In the genomic region with DNA sequence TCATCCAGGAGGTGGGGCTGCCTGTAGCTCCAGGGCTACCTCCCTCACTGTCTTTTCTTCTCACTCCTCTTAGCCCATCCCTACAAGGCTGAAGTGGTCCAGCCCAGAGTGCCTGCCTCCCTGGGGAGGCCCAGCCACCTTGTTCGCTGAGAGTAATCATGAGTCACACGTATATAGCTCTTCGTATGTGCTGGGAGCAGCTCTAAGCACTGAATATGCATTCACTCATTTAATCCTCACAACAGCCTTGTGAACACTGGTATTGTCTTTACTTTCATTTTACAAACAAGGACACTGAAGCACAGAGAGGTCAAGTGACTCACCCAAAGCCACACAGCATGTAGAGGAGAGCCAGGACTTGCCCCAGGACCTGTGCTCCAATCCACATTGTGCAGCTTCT, we compare ENCODE assay signal across 9 cellular contexts. TPM values are rescaled to one million over a fixed set of nuclear protein-coding genes. Genes with fewer than 3 reads are reported as not detected.
DNase-seq lines count a peak whose midpoint lies in the region; ATAC-seq and TF ChIP-seq lines count a peak whose summit lies in the region.
"Had no signal": no experiment of that assay in that cellular context is flagged by ENCODE, and none has a peak within 500 bp of the region (broad histone marks: within the 10 kb centered on the region; RNA-seq: fewer than 3 reads in every experiment).

No MANE protein-coding gene starts in this region.

- no peak overlapping the region for H3K27ac ChIP-seq in adrenal gland

- H3K4me1 Mint-ChIP-seq in WTC11 = peaks cover 73% of the 10 kb centered on the region
- H3K4me1 Mint-ChIP-seq in effector memory CD8-positive, alpha-beta T cell (ENCODE audit: low read depth in 2 of 2) = peaks cover 70 to 76% of the 10 kb centered on the region in 2 donors

- ATAC-seq in WTC11 (no peak), GM19324 (IDR thresholded peaks at IDR 0.05; ENCODE audit: low FRiP score, unreplicated experiment) (no peak)
- ATAC-seq in effector memory CD8-positive, alpha-beta T cell (replicated peaks) = no peak
- peak; percentile 77 for ATAC-seq in stimulated activated naive CD8-positive, alpha-beta T cell treated with anti-CD3 and anti-CD28 coated beads, Interleukin-15, Interleukin-2, amounts not matched to agents 100 U/mL and 50 U/mL, for 24 hours

- peaks cover 11% of the 10 kb centered on the region for H3K9me3 Mint-ChIP-seq in WTC11
- no peaks in the 10 kb centered on the region for H3K9me3 Mint-ChIP-seq in effector memory CD8-positive, alpha-beta T cell
- H3K9me3 Mint-ChIP-seq: activated B cell treated with CpG ODN at 0.5 μM for 24 hours had no signal

- CTCF ChIA-PET in WTC11 (lab: Charles Lee) = interaction anchor here (3.4 kb wide), 1 partner anchor 51 kb away, joined by 23 read pairs; no protein-coding TSS in a partner anchor

- no peak overlapping the region for H3K27ac Mint-ChIP-seq in WTC11
- H3K27ac Mint-ChIP-seq in effector memory CD8-positive, alpha-beta T cell = peak overlapping the region; percentile 100
- H3K27ac Mint-ChIP-seq: activated B cell treated with CpG ODN at 0.5 μM for 24 hours had no signal

- peaks cover 0 to 9% of the 10 kb centered on the region in 2 donors for H3K4me1 ChIP-seq in adrenal gland (replicated peaks in 1 of 2)

- H3K4me3 ChIP-seq in adrenal gland = no peak overlapping the region

- H3K27me3 ChIP-seq in adrenal gland = no peaks in the 10 kb centered on the region

- DNase-seq in activated effector memory CD4-positive, alpha-beta T cell treated with anti-CD3 and anti-CD28 coated beads, Interleukin-2, amount 50 U/mL, for 16 hours = peak; percentile 80
- no peak for DNase-seq in activated effector memory CD4-positive, alpha-beta T cell treated with Interleukin-2 at 50 U/mL for 16 hours
- no peak for DNase-seq in WTC11 (ENCODE audit: low spot score)
- peak in 1 of 3 experiments; percentile 26 for DNase-seq in effector memory CD8-positive, alpha-beta T cell
- DNase-seq in stimulated activated naive CD8-positive, alpha-beta T cell treated with anti-CD3 and anti-CD28 coated beads, Interleukin-15, Interleukin-2, amounts not matched to agents 100 U/mL and 50 U/mL, for 24 hours = peak; percentile 58
- no peak for DNase-seq in adrenal gland
- DNase-seq in anterior cingulate cortex (lab: John Stamatoyannopoulos, UW) = no peak
- DNase-seq: activated B cell treated with CpG ODN at 0.5 μM for 24 hours had no signal

- TF ChIP-seq POLR2A in adrenal gland (IDR thresholded peaks at IDR 0.05) = no peak

- POLR2A ChIA-PET in WTC11 (lab: Charles Lee) = interaction anchor here (0.6 kb wide), 1 partner anchor 39 kb away, joined by 3 read pairs; no protein-coding TSS in a partner anchor

- WGBS in adrenal gland, 4 donors = 85 to 93% (median 91%) methylated on average over 3 of the region's 3 CpGs

- H3K4me3 Mint-ChIP-seq in WTC11 = 0 out of 2 replicates have a peak overlapping the region, but pooled peaks have one; percentile 1
- peak overlapping the region; percentile 90 to 98 for H3K4me3 Mint-ChIP-seq in effector memory CD8-positive, alpha-beta T cell
- H3K4me3 Mint-ChIP-seq: activated B cell treated with CpG ODN at 0.5 μM for 24 hours had no signal

- peaks cover 52% of the 10 kb centered on the region for H3K27me3 Mint-ChIP-seq in WTC11 (ENCODE audit: low read depth)
- H3K27me3 Mint-ChIP-seq in effector memory CD8-positive, alpha-beta T cell = no peaks in the 10 kb centered on the region
- H3K27me3 Mint-ChIP-seq: activated B cell treated with CpG ODN at 0.5 μM for 24 hours had no signal

- no peaks in the 10 kb centered on the region for H3K9me3 ChIP-seq in adrenal gland (replicated peaks in 1 of 3)

- H3K36me3 Mint-ChIP-seq in WTC11 = 0 out of 2 replicates have a peak, but pooled peaks cover 2% of the 10 kb centered on the region
- H3K36me3 Mint-ChIP-seq in effector memory CD8-positive, alpha-beta T cell (ENCODE audit: insufficient read depth) = peaks cover 48% of the 10 kb centered on the region

- H3K36me3 ChIP-seq in adrenal gland (replicated peaks in 1 of 2) = no peaks in the 10 kb centered on the region

- intact Hi-C loops in adrenal gland (cut with DNase I) = no loop called here

- TF ChIP-seq CTCF in WTC11 (IDR thresholded peaks at IDR 0.05) (no peak), adrenal gland (IDR thresholded peaks at IDR 0.05) (no peak)

TF ChIP-seq in WTC11, 78 proteins besides CTCF, POLR2A, EP300 and RAD21:
- TF ChIP-seq ZNF263 (CRISPR knock-in tag; IDR thresholded peaks at IDR 0.05; ENCODE audit: low read depth) = no peak
- 0 out of 2 replicates have a peak, but pooled peaks have one; percentile 44 for TF ChIP-seq GTF2I (CRISPR knock-in tag; conservative IDR thresholded peaks at IDR 0.05)

RNA-seq across cellular contexts. Expression of gene CCDC167, which starts 14.7 kb away (rescaled TPM):
- total RNA-seq in WTC11 (2021) = 19.1 to 21.6 TPM (median 19.9 TPM) in 3 replicates
- total RNA-seq in adrenal gland = 10 to 100 TPM; 14.4 to 37.4 (median 20.6) TPM
- polyA plus RNA-seq in adrenal gland = 10 to 100 TPM; 17.5 to 52.3 (median 17.8) TPM

Comparison
In these comparisons a context has a peak if more than half of its experiments do, and no peak if none do; other contexts are left out.
1. DNase-seq: peak in activated effector memory CD4-positive, alpha-beta T cell treated with anti-CD3 and anti-CD28 coated beads, Interleukin-2, amount 50 U/mL, for 16 hours (single experiment) and stimulated activated naive CD8-positive, alpha-beta T cell treated with anti-CD3 and anti-CD28 coated beads, Interleukin-15, Interleukin-2, amounts not matched to agents 100 U/mL and 50 U/mL, for 24 hours (single experiment); none in activated effector memory CD4-positive, alpha-beta T cell treated with Interleukin-2 at 50 U/mL for 16 hours (single experiment), WTC11 (single experiment), adrenal gland (0 of 7) and anterior cingulate cortex (0 of 58).